Comparison of ENCODE assay signal across 16 cellular contexts in genomic region chr2:41572154-41572553, GRCh38.
DNase-seq lines count a peak whose midpoint lies in the region; ATAC-seq and TF ChIP-seq lines count a peak whose summit lies in the region.
"Had no signal": no experiment of that assay in that cellular context is flagged by ENCODE, and none has a peak within 500 bp of the region (broad histone marks: within the 10 kb centered on the region; RNA-seq: fewer than 3 reads in every experiment).

No MANE protein-coding gene starts in this region.

- no peak for TF ChIP-seq CTCF in heart left ventricle (IDR thresholded peaks at IDR 0.05)
- TF ChIP-seq CTCF in left ventricle myocardium inferior (IDR thresholded peaks at IDR 0.05; ENCODE audit: borderline replicate concordance) = no peak

- TF ChIP-seq POLR2A in heart left ventricle (IDR thresholded peaks at IDR 0.05) = no peak

- H2AK5ac ChIP-seq in neuronal stem cell (ENCODE audit: low read depth, low read length) = no peak overlapping the region

- H3K36me3 ChIP-seq in heart left ventricle (no peaks in the 10 kb centered on the region), left ventricle myocardium inferior (no peaks in the 10 kb centered on the region), neuronal stem cell (replicated peaks in 1 of 2; ENCODE audit: control insufficient read depth in 2 of 2, insufficient read depth in 2 of 2, low read length in 2 of 2) (no peaks in the 10 kb centered on the region)
- H3K36me3 ChIP-seq: HAP-1 had no signal

- peak overlapping the region; percentile 38 for H3K27ac Mint-ChIP-seq in stimulated activated naive B cell treated with anti-CD40 and anti-IgM and Interleukin-4, amounts not matched to agents 10 μg/mL and 1 μg/mL and 100 μg/mL, for 72 hours
- H3K27ac Mint-ChIP-seq: CD4-positive, alpha-beta T cell had no signal

- intact Hi-C loops in heart left ventricle (cut with DNase I) (no loop called here), cardiac septum (cut with DNase I) (no loop called here), left ventricle myocardium inferior (cut with micrococcal nuclease) (no loop called here)

- H3K27me3 Mint-ChIP-seq in stimulated activated naive B cell treated with anti-CD40 and anti-IgM and Interleukin-4, amounts not matched to agents 10 μg/mL and 1 μg/mL and 100 μg/mL, for 72 hours = peaks cover 0 to 3% of the 10 kb centered on the region in 2 donors
- H3K27me3 Mint-ChIP-seq: CD4-positive, alpha-beta T cell had no signal

- no peak overlapping the region for H2BK12ac ChIP-seq in neuronal stem cell (ENCODE audit: low read length)

- H3K4me1 Mint-ChIP-seq in stimulated activated naive B cell treated with anti-CD40 and anti-IgM and Interleukin-4, amounts not matched to agents 10 μg/mL and 1 μg/mL and 100 μg/mL, for 72 hours = no peaks in the 10 kb centered on the region

- no peak overlapping the region for H3K4me2 ChIP-seq in neuronal stem cell (ENCODE audit: insufficient read depth, low read length, poor library complexity, severe bottlenecking)

- H3K23ac ChIP-seq in neuronal stem cell (ENCODE audit: low read depth, low read length, poor library complexity) = no peak overlapping the region

- no peak overlapping the region for H3K4me3 ChIP-seq in heart left ventricle
- H3K4me3 ChIP-seq in left ventricle myocardium inferior = no peak overlapping the region
- H3K4me3 ChIP-seq in neuronal stem cell (ENCODE audit: low read length in 2 of 2) = no peak overlapping the region
- H3K4me3 ChIP-seq: GM23248, HAP-1 had no signal

- no peak overlapping the region for H2AFZ ChIP-seq in neuronal stem cell (ENCODE audit: low read length)
- H2AFZ ChIP-seq: GM23248 had no signal

- in situ Hi-C loops in ACHN (cut with HindIII; ENCODE audit: low pct_ligation_motif_present, low pct_unique_long_range_greater_than_20kb, low sequenced_read_pairs) = no loop called here

- H3K9ac ChIP-seq in neuronal stem cell (ENCODE audit: low read depth, low read length, poor library complexity) = no peak overlapping the region
- H3K9ac ChIP-seq: GM23248 had no signal

- WGBS in heart left ventricle, 4 donors = 60 to 74% (median 64%) methylated on average over 3 of the region's 3 CpGs
- WGBS in neuronal stem cell (ENCODE audit: extremely low coverage in 2 of 2, insufficient read length in 2 of 2, insufficient replicate concordance in 1 of 2), 2 donors = no CpG with 5 or more reads among the region's 3 CpGs

- peak; percentile 77 to 87 (median 83) for ATAC-seq in heart left ventricle
- ATAC-seq in stimulated activated naive B cell treated with anti-CD40 and anti-IgM and Interleukin-4, amounts not matched to agents 10 μg/mL and 1 μg/mL and 100 μg/mL, for 72 hours (replicated peaks) = no peak
- ATAC-seq: HepG2 had no signal

- H3K27me3 ChIP-seq in heart left ventricle (no peaks in the 10 kb centered on the region), left ventricle myocardium inferior (ENCODE audit: low read depth) (no peaks in the 10 kb centered on the region), neuronal stem cell (ENCODE audit: control insufficient read depth in 3 of 3, insufficient read depth in 3 of 3, low read depth in 1 of 3, low read length in 3 of 3) (no peaks in the 10 kb centered on the region)

- no peak overlapping the region for H2BK15ac ChIP-seq in neuronal stem cell (ENCODE audit: low read length)

- H3K4me3 Mint-ChIP-seq in stimulated activated naive B cell treated with anti-CD40 and anti-IgM and Interleukin-4, amounts not matched to agents 10 μg/mL and 1 μg/mL and 100 μg/mL, for 72 hours = no peak overlapping the region
- H3K4me3 Mint-ChIP-seq: CD4-positive, alpha-beta T cell had no signal

- no peak overlapping the region for H3K4ac ChIP-seq in neuronal stem cell (ENCODE audit: low read length)

- no peak overlapping the region for H4K91ac ChIP-seq in neuronal stem cell (ENCODE audit: low read depth, low read length, poor library complexity)

- H3K27ac ChIP-seq in heart left ventricle (no peak overlapping the region), left ventricle myocardium inferior (replicated peaks) (no peak overlapping the region), neuronal stem cell (replicated peaks; ENCODE audit: low read length) (no peak overlapping the region)
- H3K27ac ChIP-seq: C4-2B, GM23248 had no signal

- H3K9me3 Mint-ChIP-seq in stimulated activated naive B cell treated with anti-CD40 and anti-IgM and Interleukin-4, amounts not matched to agents 10 μg/mL and 1 μg/mL and 100 μg/mL, for 72 hours = peaks cover 4% of the 10 kb centered on the region in 2 donors
- H3K9me3 Mint-ChIP-seq: CD4-positive, alpha-beta T cell had no signal

- H3K4me1 ChIP-seq in heart left ventricle (no peaks in the 10 kb centered on the region), left ventricle myocardium inferior (no peaks in the 10 kb centered on the region), neuronal stem cell (ENCODE audit: control insufficient read depth in 2 of 2, insufficient read depth in 1 of 2, low read depth in 1 of 2, low read length in 2 of 2) (peaks cover 0 to 6% of the 10 kb centered on the region in 2 donors)

- peak in 4 of 5 donors; percentile 7 to 44 (median 25) for DNase-seq in heart left ventricle
- DNase-seq in cardiac septum (ENCODE audit: low spot score) = no peak
- peak; percentile 14 for DNase-seq in left ventricle myocardium inferior
- no peak for DNase-seq in neuronal stem cell (ENCODE audit: low spot score)
- DNase-seq in stimulated activated naive B cell treated with anti-CD40 and anti-IgM and Interleukin-4, amounts not matched to agents 10 μg/mL and 1 μg/mL and 100 μg/mL, for 72 hours = no peak
- no peak for DNase-seq in NCI-H1105 treated with DMSO at 0.1 percent for 48 hours (lab: John Stamatoyannopoulos, UW)
- DNase-seq in ACHN = no peak
- DNase-seq: AML-193; CD4-positive, alpha-beta T cell; DMS153; DMS79; GDM1; GM23248 had no signal

- H4K8ac ChIP-seq in neuronal stem cell (ENCODE audit: low read depth, low read length) = no peak overlapping the region

- H3K14ac ChIP-seq in neuronal stem cell (ENCODE audit: low read length) = no peak overlapping the region

- H2BK5ac ChIP-seq in neuronal stem cell (ENCODE audit: low read length) = no peak overlapping the region

- H3K79me1 ChIP-seq in neuronal stem cell (ENCODE audit: low read depth, low read length) = no peaks in the 10 kb centered on the region

- peak overlapping the region; percentile 84 for H3K18ac ChIP-seq in neuronal stem cell (ENCODE audit: low read length)

- no peaks in the 10 kb centered on the region for H3K36me3 Mint-ChIP-seq in stimulated activated naive B cell treated with anti-CD40 and anti-IgM and Interleukin-4, amounts not matched to agents 10 μg/mL and 1 μg/mL and 100 μg/mL, for 72 hours

- no peak overlapping the region for H2BK120ac ChIP-seq in neuronal stem cell (ENCODE audit: low read depth, low read length)

- H3K9me3 ChIP-seq in heart left ventricle (no peaks in the 10 kb centered on the region), left ventricle myocardium inferior (replicated peaks) (peaks cover 10% of the 10 kb centered on the region), neuronal stem cell (replicated peaks in 1 of 2; ENCODE audit: control insufficient read depth in 2 of 2, insufficient read depth in 1 of 2, low read depth in 1 of 2, low read length in 2 of 2) (no peaks in the 10 kb centered on the region)
- H3K9me3 ChIP-seq: HAP-1 had no signal

Comparison
In these comparisons a context has a peak if more than half of its experiments do, and no peak if none do; other contexts are left out.
1. DNase-seq: peak in heart left ventricle (4 of 5) and left ventricle myocardium inferior (single experiment); none in cardiac septum (single experiment), neuronal stem cell (single experiment), stimulated activated naive B cell treated with anti-CD40 and anti-IgM and Interleukin-4, amounts not matched to agents 10 μg/mL and 1 μg/mL and 100 μg/mL, for 72 hours (single experiment), NCI-H1105 treated with DMSO at 0.1 percent for 48 hours (single experiment) and ACHN (single experiment).
2. ATAC-seq: peak in heart left ventricle (4 of 4); none in stimulated activated naive B cell treated with anti-CD40 and anti-IgM and Interleukin-4, amounts not matched to agents 10 μg/mL and 1 μg/mL and 100 μg/mL, for 72 hours (0 of 2).